ENCODE assay signal across 18 cellular contexts in genomic region chr5:162488077-162488476, GRCh38.
"Had no signal": no experiment of that assay in that cellular context is flagged by ENCODE, and none has a peak within 500 bp of the region (broad histone marks: within the 10 kb centered on the region; RNA-seq: fewer than 3 reads in every experiment).

No MANE protein-coding gene starts in this region.

- H3K36me3 ChIP-seq: esophagus squamous epithelium, ovary, tibial nerve, uterus had no signal

- H3K4me1 ChIP-seq: esophagus squamous epithelium, tibial nerve, uterus had no signal

- H3K4me3 ChIP-seq: coronary artery, esophagus squamous epithelium, ovary, tibial nerve, uterus had no signal

- ATAC-seq: activated CD8-positive, alpha-beta T cell treated with anti-CD3 and anti-CD28 coated beads for 36 hours; activated naive CD4-positive, alpha-beta T cell treated with anti-CD3 and anti-CD28 coated beads, Interleukin-2, amount 50 U/mL, for 72 hours; activated T-cell treated with anti-CD3 and anti-CD28 coated beads, Interleukin-2, amount 50 U/mL, for 4 hours; left lobe of liver; naive thymus-derived CD4-positive, alpha-beta T cell; stimulated activated naive B cell treated with anti-CD40 and anti-IgM and Interleukin-4, amounts not matched to agents 10 μg/mL and 1 μg/mL and 100 μg/mL, for 72 hours had no signal

- DNase-seq: activated CD4-positive, alpha-beta T cell treated with anti-CD3 and anti-CD28 coated beads for 4 hours; activated CD8-positive, alpha-beta T cell treated with anti-CD3 and anti-CD28 coated beads for 36 hours; activated gamma-delta T cell; activated T-cell treated with anti-CD3 and anti-CD28 coated beads, Interleukin-2, amount 50 U/mL, for 4 hours; effector CD4-positive, alpha-beta T cell; esophagus squamous epithelium; head of caudate nucleus; mammary epithelial cell; naive thymus-derived CD4-positive, alpha-beta T cell; ovary; stimulated activated naive B cell treated with anti-CD40 and anti-IgM and Interleukin-4, amounts not matched to agents 10 μg/mL and 1 μg/mL and 100 μg/mL, for 72 hours; T-helper 2 cell; uterus had no signal

- H3K9me3 Mint-ChIP-seq: activated CD8-positive, alpha-beta T cell treated with anti-CD3 and anti-CD28 coated beads for 36 hours had no signal

- H3K27ac ChIP-seq: coronary artery, esophagus squamous epithelium, ovary, tibial nerve, uterus had no signal

- H3K27ac Mint-ChIP-seq: activated CD8-positive, alpha-beta T cell treated with anti-CD3 and anti-CD28 coated beads for 36 hours; activated naive CD4-positive, alpha-beta T cell treated with anti-CD3 and anti-CD28 coated beads, Interleukin-2, amount 50 U/mL, for 72 hours; naive thymus-derived CD4-positive, alpha-beta T cell; stimulated activated naive B cell treated with anti-CD40 and anti-IgM and Interleukin-4, amounts not matched to agents 10 μg/mL and 1 μg/mL and 100 μg/mL, for 72 hours had no signal

- H3K9me3 ChIP-seq: esophagus squamous epithelium, ovary, tibial nerve, uterus had no signal

- H3K4me3 Mint-ChIP-seq: activated CD8-positive, alpha-beta T cell treated with anti-CD3 and anti-CD28 coated beads for 36 hours; activated T-cell treated with anti-CD3 and anti-CD28 coated beads, Interleukin-2, amount 50 U/mL, for 4 hours; central memory CD8-positive, alpha-beta T cell; naive thymus-derived CD4-positive, alpha-beta T cell; stimulated activated naive B cell treated with anti-CD40 and anti-IgM and Interleukin-4, amounts not matched to agents 10 μg/mL and 1 μg/mL and 100 μg/mL, for 72 hours had no signal

- H3K36me3 Mint-ChIP-seq: activated naive CD4-positive, alpha-beta T cell treated with anti-CD3 and anti-CD28 coated beads, Interleukin-2, amount 50 U/mL, for 72 hours; naive thymus-derived CD4-positive, alpha-beta T cell; stimulated activated naive B cell treated with anti-CD40 and anti-IgM and Interleukin-4, amounts not matched to agents 10 μg/mL and 1 μg/mL and 100 μg/mL, for 72 hours had no signal

- H3K4me1 Mint-ChIP-seq: central memory CD8-positive, alpha-beta T cell; naive thymus-derived CD4-positive, alpha-beta T cell; stimulated activated naive B cell treated with anti-CD40 and anti-IgM and Interleukin-4, amounts not matched to agents 10 μg/mL and 1 μg/mL and 100 μg/mL, for 72 hours had no signal

- H3K27me3 Mint-ChIP-seq: activated CD8-positive, alpha-beta T cell treated with anti-CD3 and anti-CD28 coated beads for 36 hours; central memory CD8-positive, alpha-beta T cell; naive thymus-derived CD4-positive, alpha-beta T cell; stimulated activated naive B cell treated with anti-CD40 and anti-IgM and Interleukin-4, amounts not matched to agents 10 μg/mL and 1 μg/mL and 100 μg/mL, for 72 hours had no signal

- H3K27me3 ChIP-seq: esophagus squamous epithelium, ovary, tibial nerve, uterus had no signal
